In the genomic region with DNA sequence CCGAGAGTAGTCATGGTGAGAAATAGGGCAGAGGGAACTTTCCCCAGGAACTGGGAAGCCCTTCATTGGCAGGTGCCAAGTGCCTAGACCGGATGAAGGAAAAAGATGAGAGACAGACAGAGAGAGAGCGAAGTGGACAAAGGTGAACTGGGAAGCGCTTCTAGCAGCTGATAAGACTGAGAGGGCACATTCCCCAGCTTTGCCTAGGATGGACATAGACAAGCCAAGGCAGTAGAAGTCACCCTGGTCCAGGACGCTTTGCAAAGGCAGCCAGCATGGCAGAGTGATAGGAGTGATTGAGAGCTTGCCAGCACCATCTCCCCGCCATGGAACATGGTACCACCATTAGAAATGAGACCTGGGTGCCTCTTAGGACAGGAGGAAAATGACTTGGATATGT, we compare ENCODE assay signal across 16 cellular contexts.
A peak's percentile ranks its signal among the peaks of the same experiment; 100 is the strongest.
DNase-seq lines count a peak whose midpoint lies in the region; ATAC-seq and TF ChIP-seq lines count a peak whose summit lies in the region.
"Had no signal": no experiment of that assay in that cellular context is flagged by ENCODE, and none has a peak within 500 bp of the region (broad histone marks: within the 10 kb centered on the region; RNA-seq: fewer than 3 reads in every experiment).

No MANE protein-coding gene starts in this region.

- H3K9me3 ChIP-seq in right atrium auricular region: no peaks in the 10 kb centered on the region
- no peaks in the 10 kb centered on the region for H3K9me3 ChIP-seq in vagina

- intact Hi-C loops in left ventricle myocardium superior (cut with micrococcal nuclease) (no loop called here), vagina (cut with DNase I) (no loop called here)

- ATAC-seq in left ventricle myocardium superior (no peak), left lobe of liver (no peak)

- H3K36me3 ChIP-seq in right atrium auricular region (no peaks in the 10 kb centered on the region), vagina (no peaks in the 10 kb centered on the region)

- H3K4me3 ChIP-seq in right atrium auricular region: no peak overlapping the region
- no peak overlapping the region for H3K4me3 ChIP-seq in vagina
- H3K4me3 ChIP-seq: GM23248 had no signal

- DNase-seq in right atrium auricular region (ENCODE audit: low spot score) (peak; percentile 54), left ventricle myocardium superior (no peak), left lobe of liver (ENCODE audit: low spot score) (peak; percentile 30), vagina (ENCODE audit: extremely low spot score in 2 of 2) (peak; percentile 76 to 77), LoVo (ENCODE audit: low spot score) (no peak), inferior parietal cortex (ENCODE audit: extremely low spot score) (no peak)
- DNase-seq: C1 segment of cervical spinal cord; Calu3; CD4-positive, alpha-beta memory T cell; COR-L47; DMS53; DMS79 treated with DMSO at 0.1 percent for 48 hours; GF-D8; GM23248; H7; HCEC 1CT had no signal

- no peaks in the 10 kb centered on the region for H3K27me3 ChIP-seq in right atrium auricular region
- H3K27me3 ChIP-seq in vagina: no peaks in the 10 kb centered on the region

- TF ChIP-seq POLR2A in vagina (IDR thresholded peaks at IDR 0.05): no peak

- H3K27ac ChIP-seq in right atrium auricular region (no peak overlapping the region), vagina (no peak overlapping the region)
- H3K27ac ChIP-seq: GM23248 had no signal

- TF ChIP-seq CTCF in right atrium auricular region (IDR thresholded peaks at IDR 0.05): no peak
- TF ChIP-seq CTCF in vagina (IDR thresholded peaks at IDR 0.05): no peak

- H3K4me1 ChIP-seq in right atrium auricular region (no peaks in the 10 kb centered on the region), vagina (peaks cover 19% of the 10 kb centered on the region)

Comparison
In these comparisons a context has a peak if more than half of its experiments do, and no peak if none do; other contexts are left out.
1. DNase-seq: peak in right atrium auricular region (single experiment), left lobe of liver (single experiment) and vagina (2 of 2); none in left ventricle myocardium superior (single experiment), LoVo (single experiment) and inferior parietal cortex (single experiment).